ENCODE assay signal across 8 cellular contexts in the genomic region with DNA sequence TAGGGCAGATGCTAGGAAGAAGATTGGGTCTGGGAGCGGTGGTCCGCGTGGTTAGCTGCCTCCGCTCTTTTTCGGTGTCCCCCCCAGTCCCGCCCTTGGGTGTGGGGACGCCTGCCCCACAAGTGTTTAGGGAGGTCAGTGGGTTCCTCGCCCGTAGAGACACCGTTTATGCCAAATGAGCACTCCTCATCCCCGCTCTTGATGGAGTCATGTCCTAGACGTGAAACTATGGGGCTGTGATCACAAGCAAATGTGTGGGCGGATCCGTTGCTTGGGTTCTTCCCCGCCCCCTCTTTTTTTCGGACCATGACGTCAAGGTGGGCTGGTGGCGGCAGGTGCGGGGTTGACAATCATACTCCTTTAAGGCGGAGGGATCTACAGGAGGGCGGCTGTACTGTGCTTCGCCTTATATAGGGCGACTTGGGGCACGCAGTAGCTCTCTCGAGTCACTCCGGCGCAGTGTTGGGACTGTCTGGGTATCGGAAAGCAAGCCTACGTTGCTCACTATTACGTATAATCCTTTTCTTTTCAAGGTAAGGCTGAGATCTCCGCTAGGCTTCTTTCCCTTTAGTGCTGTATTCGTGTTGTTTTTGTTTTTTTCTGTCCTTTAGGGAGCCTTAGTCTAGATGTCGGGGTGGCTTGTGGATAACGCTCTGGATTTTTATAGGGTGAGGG. TPM values are rescaled to one million over a fixed set of nuclear protein-coding genes. Genes with fewer than 3 reads are reported as not detected.
DNase-seq lines count a peak whose midpoint lies in the region; ATAC-seq and TF ChIP-seq lines count a peak whose summit lies in the region.

A gene (plus strand): TSS at position 439 of the 675 bp plus-strand sequence. CDS start 1,529 bp downstream, outside the sequence.

- peaks cover 40% of the 10 kb centered on the region for H3K4me1 Mint-ChIP-seq in activated CD4-positive, alpha-beta T cell treated with anti-CD3 and anti-CD28 coated beads, Interleukin-2, amount 10 ng/mL, durations not matched to agents 24 days and 14 days

- peaks cover 3% of the 10 kb centered on the region for H3K27me3 Mint-ChIP-seq in activated CD4-positive, alpha-beta T cell treated with anti-CD3 and anti-CD28 coated beads, Interleukin-2, amount 10 ng/mL, durations not matched to agents 24 days and 14 days

- no peaks in the 10 kb centered on the region for H3K9me3 ChIP-seq in left lung

- DNase-seq in NCI-H526 treated with DMSO at 0.1 percent for 48 hours (lab: John Stamatoyannopoulos, UW) (peak; percentile 96), dedifferentiated amniotic fluid mesenchymal stem cell (ENCODE audit: extremely low spot score) (peak; percentile 95), left lung (peak; percentile 93 to 96)
- DNase-seq in activated CD4-positive, alpha-beta T cell treated with anti-CD3 and anti-CD28 coated beads, Interleukin-2, amount 10 ng/mL, durations not matched to agents 24 days and 14 days, result peak; percentile 99
- peak; percentile 97 for DNase-seq in stimulated activated CD4-positive, alpha-beta T cell treated with anti-CD3 and anti-CD28 coated beads, Interleukin-2, amount 100 ng/mL, for 4 hours (ENCODE audit: low read depth)

- no peaks in the 10 kb centered on the region for H3K27me3 ChIP-seq in left lung

- H3K4me1 ChIP-seq in left lung, result peaks cover 16 to 51% of the 10 kb centered on the region in 2 donors

- H3K36me3 Mint-ChIP-seq in activated CD4-positive, alpha-beta T cell treated with anti-CD3 and anti-CD28 coated beads, Interleukin-2, amount 10 ng/mL, durations not matched to agents 24 days and 14 days (ENCODE audit: low read depth), result peaks cover 50% of the 10 kb centered on the region

- peak within 1 kb of the TSS; percentile 64 to 88 for H3K4me3 ChIP-seq in left lung

- intact Hi-C loops in activated CD4-positive, alpha-beta T cell treated with anti-CD3 and anti-CD28 coated beads, Interleukin-2, amount 10 ng/mL, durations not matched to agents 24 days and 14 days (cut with micrococcal nuclease), result loop anchor here (1.0 to 10.0 kb wide), 7 partner anchors 8 to 672 kb away; a partner anchor contains a TSS
- intact Hi-C loops in left lung (cut with DNase I), result no loop called here

- TF ChIP-seq CTCF in C4-2B (conservative IDR thresholded peaks at IDR 0.05), result no peak
- no peak for TF ChIP-seq CTCF in left lung (IDR thresholded peaks at IDR 0.05)

- H3K36me3 ChIP-seq in left lung, result peaks cover 5 to 37% of the 10 kb centered on the region in 2 donors

- ATAC-seq in GM19351 (IDR thresholded peaks at IDR 0.05; ENCODE audit: unreplicated experiment) (peak; percentile 56), HG03520 (IDR thresholded peaks at IDR 0.05; ENCODE audit: unreplicated experiment) (peak; percentile 60), left lung (peak; percentile 84)

- H3K27ac ChIP-seq in C4-2B (peak within 1 kb of the TSS; percentile 95), left lung (peak within 1 kb of the TSS; percentile 95 to 99)

- no peaks in the 10 kb centered on the region for H3K9me3 Mint-ChIP-seq in activated CD4-positive, alpha-beta T cell treated with anti-CD3 and anti-CD28 coated beads, Interleukin-2, amount 10 ng/mL, durations not matched to agents 24 days and 14 days

- peak within 1 kb of the TSS; percentile 92 for H3K4me3 Mint-ChIP-seq in activated CD4-positive, alpha-beta T cell treated with anti-CD3 and anti-CD28 coated beads, Interleukin-2, amount 10 ng/mL, durations not matched to agents 24 days and 14 days

- peak within 1 kb of the TSS; percentile 98 for H3K27ac Mint-ChIP-seq in activated CD4-positive, alpha-beta T cell treated with anti-CD3 and anti-CD28 coated beads, Interleukin-2, amount 10 ng/mL, durations not matched to agents 24 days and 14 days

RNA-seq across cellular contexts. Expression of the gene that starts here (rescaled TPM):
- 2,450 and 2,479 TPM in 2 replicates for total RNA-seq in activated CD4-positive, alpha-beta T cell treated with anti-CD3 and anti-CD28 coated beads, Interleukin-2, amount 10 ng/mL, durations not matched to agents 24 days and 14 days
- 100 to 1,000 TPM; 726 to 810 TPM for total RNA-seq in left lung

Comparison
In these comparisons a context has a peak if more than half of its experiments do, and no peak if none do; other contexts are left out.
1. Peak in every context shown above with its lines: DNase-seq, ATAC-seq, H3K4me3 ChIP-seq and H3K27ac ChIP-seq.